13 cellular contexts compared by ENCODE assay signal in genomic region chr9:70574222-70574837, GRCh38.
DNase-seq lines count a peak whose midpoint lies in the region; ATAC-seq and TF ChIP-seq lines count a peak whose summit lies in the region.
"Had no signal": no experiment of that assay in that cellular context is flagged by ENCODE, and none has a peak within 500 bp of the region (broad histone marks: within the 10 kb centered on the region; RNA-seq: fewer than 3 reads in every experiment).

No MANE protein-coding gene starts in this region.

- ATAC-seq in T-helper 17 cell (no peak), HG02763 (IDR thresholded peaks at IDR 0.05; ENCODE audit: unreplicated experiment) (no peak)
- ATAC-seq in activated CD8-positive, alpha-beta T cell treated with anti-CD3 and anti-CD28 coated beads for 36 hours: no peak
- ATAC-seq: activated naive CD8-positive, alpha-beta T cell treated with anti-CD3 and anti-CD28 coated beads, Interleukin-2, amount 50 U/mL, for 24 hours had no signal

- intact Hi-C loops in activated CD8-positive, alpha-beta T cell treated with anti-CD3 and anti-CD28 coated beads for 36 hours (cut with micrococcal nuclease): no loop called here
- intact Hi-C loops in dorsolateral prefrontal cortex (cut with DNase I): no loop called here

- no peaks in the 10 kb centered on the region for H4K20me1 ChIP-seq in osteoblast (ENCODE audit: insufficient read depth, low read length)
- H4K20me1 ChIP-seq: BLaER1 had no signal

- H3K36me3 ChIP-seq in osteoblast (ENCODE audit: insufficient read depth, low read length): no peaks in the 10 kb centered on the region
- H3K36me3 ChIP-seq: BLaER1 had no signal

- H3K27ac ChIP-seq in osteoblast (ENCODE audit: low read depth, low read length) (peak overlapping the region; percentile 83), dorsolateral prefrontal cortex (peak overlapping the region in 19 of 59 donors; percentile 2 to 65 (median 31))
- H3K27ac ChIP-seq: BLaER1 had no signal

- H3K27me3 Mint-ChIP-seq in T-helper 17 cell: peaks cover 19% of the 10 kb centered on the region
- no peaks in the 10 kb centered on the region for H3K27me3 Mint-ChIP-seq in activated CD8-positive, alpha-beta T cell treated with anti-CD3 and anti-CD28 coated beads for 36 hours
- H3K27me3 Mint-ChIP-seq: activated CD4-positive, alpha-beta T cell treated with anti-CD3 and anti-CD28 coated beads, Interleukin-2, amount 10 ng/mL, durations not matched to agents 24 days and 14 days; activated naive CD8-positive, alpha-beta T cell treated with anti-CD3 and anti-CD28 coated beads, Interleukin-2, amount 50 U/mL, for 24 hours had no signal

- peak overlapping the region; percentile 77 for H3K27ac Mint-ChIP-seq in T-helper 17 cell
- H3K27ac Mint-ChIP-seq in activated CD8-positive, alpha-beta T cell treated with anti-CD3 and anti-CD28 coated beads for 36 hours: no peak overlapping the region
- H3K27ac Mint-ChIP-seq: activated CD4-positive, alpha-beta T cell treated with anti-CD3 and anti-CD28 coated beads, Interleukin-2, amount 10 ng/mL, durations not matched to agents 24 days and 14 days; activated naive CD8-positive, alpha-beta T cell treated with anti-CD3 and anti-CD28 coated beads, Interleukin-2, amount 50 U/mL, for 24 hours had no signal

- H3K79me2 ChIP-seq in osteoblast (ENCODE audit: insufficient read depth, low read length): no peaks in the 10 kb centered on the region

- peaks cover 27% of the 10 kb centered on the region for H3K4me1 ChIP-seq in osteoblast (ENCODE audit: insufficient read depth, low read length)
- H3K4me1 ChIP-seq: BLaER1 had no signal

- CTCF ChIA-PET in activated CD8-positive, alpha-beta T cell treated with anti-CD3 and anti-CD28 coated beads for 36 hours (lab: Charles Lee): interaction anchor here (1.3 kb wide), 1 partner anchor 28 kb away, joined by 7 read pairs; no protein-coding TSS in a partner anchor

- H3K36me3 Mint-ChIP-seq in T-helper 17 cell (ENCODE audit: low read depth): peaks cover 6% of the 10 kb centered on the region
- no peaks in the 10 kb centered on the region for H3K36me3 Mint-ChIP-seq in activated CD8-positive, alpha-beta T cell treated with anti-CD3 and anti-CD28 coated beads for 36 hours (ENCODE audit: low read depth)

- H3K4me1 Mint-ChIP-seq in T-helper 17 cell: peaks cover 8% of the 10 kb centered on the region
- peaks cover 8% of the 10 kb centered on the region for H3K4me1 Mint-ChIP-seq in activated CD8-positive, alpha-beta T cell treated with anti-CD3 and anti-CD28 coated beads for 36 hours (ENCODE audit: low read depth)
- H3K4me1 Mint-ChIP-seq: activated CD4-positive, alpha-beta T cell treated with anti-CD3 and anti-CD28 coated beads, Interleukin-2, amount 10 ng/mL, durations not matched to agents 24 days and 14 days had no signal

- H3K4me3 Mint-ChIP-seq in T-helper 17 cell: no peak overlapping the region
- H3K4me3 Mint-ChIP-seq in activated CD8-positive, alpha-beta T cell treated with anti-CD3 and anti-CD28 coated beads for 36 hours: no peak overlapping the region
- H3K4me3 Mint-ChIP-seq: activated CD4-positive, alpha-beta T cell treated with anti-CD3 and anti-CD28 coated beads, Interleukin-2, amount 10 ng/mL, durations not matched to agents 24 days and 14 days; activated naive CD8-positive, alpha-beta T cell treated with anti-CD3 and anti-CD28 coated beads, Interleukin-2, amount 50 U/mL, for 24 hours had no signal

- H3K9me3 Mint-ChIP-seq in activated CD8-positive, alpha-beta T cell treated with anti-CD3 and anti-CD28 coated beads for 36 hours: no peaks in the 10 kb centered on the region
- H3K9me3 Mint-ChIP-seq: activated naive CD8-positive, alpha-beta T cell treated with anti-CD3 and anti-CD28 coated beads, Interleukin-2, amount 50 U/mL, for 24 hours had no signal

- POLR2A ChIA-PET in activated CD8-positive, alpha-beta T cell treated with anti-CD3 and anti-CD28 coated beads for 36 hours (lab: Charles Lee): interaction anchor here (0.6 to 1.8 kb wide), 2 partner anchors 11 to 285 kb away, joined by 3 to 8 read pairs; no protein-coding TSS in a partner anchor

- DNase-seq in AG20443 (ENCODE audit: low spot score): peak; percentile 69
- DNase-seq in T-helper 17 cell: no peak
- DNase-seq in foreskin fibroblast: peak; percentile 55 to 67
- peak; percentile 50 for DNase-seq in osteoblast (ENCODE audit: insufficient read length, low spot score, missing footprints)
- no peak for DNase-seq in activated CD8-positive, alpha-beta T cell treated with anti-CD3 and anti-CD28 coated beads for 36 hours
- no peak for DNase-seq in dorsolateral prefrontal cortex
- no peak for DNase-seq in DMS153 (lab: John Stamatoyannopoulos, UW)
- DNase-seq: activated CD4-positive, alpha-beta T cell treated with anti-CD3 and anti-CD28 coated beads, Interleukin-2, amount 10 ng/mL, durations not matched to agents 24 days and 14 days; activated naive CD8-positive, alpha-beta T cell treated with anti-CD3 and anti-CD28 coated beads, Interleukin-2, amount 50 U/mL, for 24 hours; small intestine; stimulated activated naive CD4-positive, alpha-beta T cell treated with Interleukin-2 at 50 U/mL for 16 hours had no signal

- no peaks in the 10 kb centered on the region for H3K27me3 ChIP-seq in osteoblast (ENCODE audit: insufficient read depth, low read length)
- H3K27me3 ChIP-seq in dorsolateral prefrontal cortex: no peaks in the 10 kb centered on the region
- H3K27me3 ChIP-seq: BLaER1 had no signal

- peak overlapping the region; percentile 17 for H2AFZ ChIP-seq in osteoblast (ENCODE audit: low read length)

- H3K4me3 ChIP-seq in foreskin fibroblast (ENCODE audit: low read depth in 1 of 2, low read length in 2 of 2) (no peak overlapping the region), osteoblast (ENCODE audit: insufficient read depth, low read length) (no peak overlapping the region), dorsolateral prefrontal cortex (no peak overlapping the region)
- H3K4me3 ChIP-seq: BLaER1 had no signal

- TF ChIP-seq CTCF in foreskin fibroblast (IDR thresholded peaks at IDR 0.05; ENCODE audit: low read depth, low read length) (no peak), osteoblast (IDR thresholded peaks at IDR 0.05; ENCODE audit: extremely low read depth, low read depth, low read length) (no peak), dorsolateral prefrontal cortex (IDR thresholded peaks at IDR 0.05 in 54 of 56, conservative IDR thresholded peaks at IDR 0.05 in 2 of 56; ENCODE audit: low read depth in 1 of 56, partially characterized antibody in 56 of 56) (no peak)
- TF ChIP-seq CTCF in activated CD8-positive, alpha-beta T cell treated with anti-CD3 and anti-CD28 coated beads for 36 hours (IDR thresholded peaks at IDR 0.05): no peak

- H3K9me3 ChIP-seq in T-helper 17 cell (ENCODE audit: control insufficient read depth, low read length, poor library complexity, severe bottlenecking) (no peaks in the 10 kb centered on the region), osteoblast (ENCODE audit: low read depth, low read length) (no peaks in the 10 kb centered on the region)
- H3K9me3 ChIP-seq: BLaER1 had no signal

- no peak overlapping the region for H3K4me2 ChIP-seq in osteoblast (ENCODE audit: insufficient read depth, low read length)
- H3K4me2 ChIP-seq: BLaER1 had no signal

Comparison
In these comparisons a context has a peak if more than half of its experiments do, and no peak if none do; other contexts are left out.
1. DNase-seq: peak in AG20443 (single experiment), foreskin fibroblast (2 of 2) and osteoblast (single experiment); none in T-helper 17 cell (0 of 3), activated CD8-positive, alpha-beta T cell treated with anti-CD3 and anti-CD28 coated beads for 36 hours (single experiment), dorsolateral prefrontal cortex (0 of 10) and DMS153 (single experiment).